In the genomic region with DNA sequence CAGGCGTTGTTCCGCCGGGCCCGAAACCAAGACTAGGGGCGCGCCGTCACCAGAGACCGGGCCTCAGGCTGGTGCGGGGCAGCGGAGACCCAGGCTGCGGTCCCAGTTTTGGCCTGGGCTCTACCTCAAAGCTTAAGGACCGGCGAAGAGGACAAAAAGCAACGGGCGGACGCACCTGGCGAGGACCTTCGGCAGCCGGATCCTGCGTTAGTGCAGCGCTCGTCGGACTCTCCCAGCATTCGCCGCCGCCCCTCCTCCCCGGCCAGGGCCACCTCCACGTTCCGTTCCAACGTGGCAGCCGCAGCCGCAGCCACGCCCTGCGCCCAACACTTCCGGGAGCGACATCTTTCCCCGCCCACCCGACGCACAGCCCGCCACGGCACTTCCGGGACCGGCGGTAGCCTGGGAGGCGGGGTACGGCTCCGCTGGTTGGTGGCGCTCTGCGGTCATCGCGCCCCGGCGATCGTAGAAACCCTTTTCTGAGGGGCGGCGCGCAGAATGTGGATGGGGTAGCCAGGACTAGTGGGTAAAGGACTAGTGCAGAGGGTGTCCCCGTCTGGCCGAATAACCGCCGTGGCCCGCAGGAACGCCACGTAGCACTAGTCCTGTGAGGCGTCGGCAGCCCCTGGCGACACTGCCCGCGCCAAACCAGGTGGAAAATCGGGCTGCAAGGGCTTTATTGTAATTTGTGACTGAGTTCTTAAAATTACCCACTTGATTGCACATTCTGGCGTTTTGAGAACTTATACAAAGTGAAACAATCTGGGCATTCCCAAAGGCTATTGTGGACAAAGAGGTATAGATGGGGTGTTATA, we compare ENCODE assay signal across 1 cellular context.
TF ChIP-seq lines count a peak whose summit lies in the region.

Gene SEC31A, minus strand, starts transcription at position 241 of the 815 bp plus-strand sequence. CDS start 9,217 bp downstream, outside the sequence.

TF ChIP-seq in K562, 482 proteins besides CTCF, POLR2A, EP300 and RAD21 (continued from another document and continues in another):
- TF ChIP-seq, protein P1, sequence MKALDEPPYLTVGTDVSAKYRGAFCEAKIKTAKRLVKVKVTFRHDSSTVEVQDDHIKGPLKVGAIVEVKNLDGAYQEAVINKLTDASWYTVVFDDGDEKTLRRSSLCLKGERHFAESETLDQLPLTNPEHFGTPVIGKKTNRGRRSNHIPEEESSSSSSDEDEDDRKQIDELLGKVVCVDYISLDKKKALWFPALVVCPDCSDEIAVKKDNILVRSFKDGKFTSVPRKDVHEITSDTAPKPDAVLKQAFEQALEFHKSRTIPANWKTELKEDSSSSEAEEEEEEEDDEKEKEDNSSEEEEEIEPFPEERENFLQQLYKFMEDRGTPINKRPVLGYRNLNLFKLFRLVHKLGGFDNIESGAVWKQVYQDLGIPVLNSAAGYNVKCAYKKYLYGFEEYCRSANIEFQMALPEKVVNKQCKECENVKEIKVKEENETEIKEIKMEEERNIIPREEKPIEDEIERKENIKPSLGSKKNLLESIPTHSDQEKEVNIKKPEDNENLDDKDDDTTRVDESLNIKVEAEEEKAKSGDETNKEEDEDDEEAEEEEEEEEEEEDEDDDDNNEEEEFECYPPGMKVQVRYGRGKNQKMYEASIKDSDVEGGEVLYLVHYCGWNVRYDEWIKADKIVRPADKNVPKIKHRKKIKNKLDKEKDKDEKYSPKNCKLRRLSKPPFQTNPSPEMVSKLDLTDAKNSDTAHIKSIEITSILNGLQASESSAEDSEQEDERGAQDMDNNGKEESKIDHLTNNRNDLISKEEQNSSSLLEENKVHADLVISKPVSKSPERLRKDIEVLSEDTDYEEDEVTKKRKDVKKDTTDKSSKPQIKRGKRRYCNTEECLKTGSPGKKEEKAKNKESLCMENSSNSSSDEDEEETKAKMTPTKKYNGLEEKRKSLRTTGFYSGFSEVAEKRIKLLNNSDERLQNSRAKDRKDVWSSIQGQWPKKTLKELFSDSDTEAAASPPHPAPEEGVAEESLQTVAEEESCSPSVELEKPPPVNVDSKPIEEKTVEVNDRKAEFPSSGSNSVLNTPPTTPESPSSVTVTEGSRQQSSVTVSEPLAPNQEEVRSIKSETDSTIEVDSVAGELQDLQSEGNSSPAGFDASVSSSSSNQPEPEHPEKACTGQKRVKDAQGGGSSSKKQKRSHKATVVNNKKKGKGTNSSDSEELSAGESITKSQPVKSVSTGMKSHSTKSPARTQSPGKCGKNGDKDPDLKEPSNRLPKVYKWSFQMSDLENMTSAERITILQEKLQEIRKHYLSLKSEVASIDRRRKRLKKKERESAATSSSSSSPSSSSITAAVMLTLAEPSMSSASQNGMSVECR (CRISPR knock-in tag; IDR thresholded peaks at IDR 0.05) = peak; percentile 57
- TF ChIP-seq, protein P2, sequence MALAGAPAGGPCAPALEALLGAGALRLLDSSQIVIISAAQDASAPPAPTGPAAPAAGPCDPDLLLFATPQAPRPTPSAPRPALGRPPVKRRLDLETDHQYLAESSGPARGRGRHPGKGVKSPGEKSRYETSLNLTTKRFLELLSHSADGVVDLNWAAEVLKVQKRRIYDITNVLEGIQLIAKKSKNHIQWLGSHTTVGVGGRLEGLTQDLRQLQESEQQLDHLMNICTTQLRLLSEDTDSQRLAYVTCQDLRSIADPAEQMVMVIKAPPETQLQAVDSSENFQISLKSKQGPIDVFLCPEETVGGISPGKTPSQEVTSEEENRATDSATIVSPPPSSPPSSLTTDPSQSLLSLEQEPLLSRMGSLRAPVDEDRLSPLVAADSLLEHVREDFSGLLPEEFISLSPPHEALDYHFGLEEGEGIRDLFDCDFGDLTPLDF (CRISPR knock-in tag; IDR thresholded peaks at IDR 0.05) = no peak; the same call in 1 of the 2 replicates
- TF ChIP-seq, protein P3, sequence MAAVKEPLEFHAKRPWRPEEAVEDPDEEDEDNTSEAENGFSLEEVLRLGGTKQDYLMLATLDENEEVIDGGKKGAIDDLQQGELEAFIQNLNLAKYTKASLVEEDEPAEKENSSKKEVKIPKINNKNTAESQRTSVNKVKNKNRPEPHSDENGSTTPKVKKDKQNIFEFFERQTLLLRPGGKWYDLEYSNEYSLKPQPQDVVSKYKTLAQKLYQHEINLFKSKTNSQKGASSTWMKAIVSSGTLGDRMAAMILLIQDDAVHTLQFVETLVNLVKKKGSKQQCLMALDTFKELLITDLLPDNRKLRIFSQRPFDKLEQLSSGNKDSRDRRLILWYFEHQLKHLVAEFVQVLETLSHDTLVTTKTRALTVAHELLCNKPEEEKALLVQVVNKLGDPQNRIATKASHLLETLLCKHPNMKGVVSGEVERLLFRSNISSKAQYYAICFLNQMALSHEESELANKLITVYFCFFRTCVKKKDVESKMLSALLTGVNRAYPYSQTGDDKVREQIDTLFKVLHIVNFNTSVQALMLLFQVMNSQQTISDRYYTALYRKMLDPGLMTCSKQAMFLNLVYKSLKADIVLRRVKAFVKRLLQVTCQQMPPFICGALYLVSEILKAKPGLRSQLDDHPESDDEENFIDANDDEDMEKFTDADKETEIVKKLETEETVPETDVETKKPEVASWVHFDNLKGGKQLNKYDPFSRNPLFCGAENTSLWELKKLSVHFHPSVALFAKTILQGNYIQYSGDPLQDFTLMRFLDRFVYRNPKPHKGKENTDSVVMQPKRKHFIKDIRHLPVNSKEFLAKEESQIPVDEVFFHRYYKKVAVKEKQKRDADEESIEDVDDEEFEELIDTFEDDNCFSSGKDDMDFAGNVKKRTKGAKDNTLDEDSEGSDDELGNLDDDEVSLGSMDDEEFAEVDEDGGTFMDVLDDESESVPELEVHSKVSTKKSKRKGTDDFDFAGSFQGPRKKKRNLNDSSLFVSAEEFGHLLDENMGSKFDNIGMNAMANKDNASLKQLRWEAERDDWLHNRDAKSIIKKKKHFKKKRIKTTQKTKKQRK (IDR thresholded peaks at IDR 0.05; ENCODE audit: borderline replicate concordance, low read depth, low read length) = no peak
- TF ChIP-seq, protein P4, sequence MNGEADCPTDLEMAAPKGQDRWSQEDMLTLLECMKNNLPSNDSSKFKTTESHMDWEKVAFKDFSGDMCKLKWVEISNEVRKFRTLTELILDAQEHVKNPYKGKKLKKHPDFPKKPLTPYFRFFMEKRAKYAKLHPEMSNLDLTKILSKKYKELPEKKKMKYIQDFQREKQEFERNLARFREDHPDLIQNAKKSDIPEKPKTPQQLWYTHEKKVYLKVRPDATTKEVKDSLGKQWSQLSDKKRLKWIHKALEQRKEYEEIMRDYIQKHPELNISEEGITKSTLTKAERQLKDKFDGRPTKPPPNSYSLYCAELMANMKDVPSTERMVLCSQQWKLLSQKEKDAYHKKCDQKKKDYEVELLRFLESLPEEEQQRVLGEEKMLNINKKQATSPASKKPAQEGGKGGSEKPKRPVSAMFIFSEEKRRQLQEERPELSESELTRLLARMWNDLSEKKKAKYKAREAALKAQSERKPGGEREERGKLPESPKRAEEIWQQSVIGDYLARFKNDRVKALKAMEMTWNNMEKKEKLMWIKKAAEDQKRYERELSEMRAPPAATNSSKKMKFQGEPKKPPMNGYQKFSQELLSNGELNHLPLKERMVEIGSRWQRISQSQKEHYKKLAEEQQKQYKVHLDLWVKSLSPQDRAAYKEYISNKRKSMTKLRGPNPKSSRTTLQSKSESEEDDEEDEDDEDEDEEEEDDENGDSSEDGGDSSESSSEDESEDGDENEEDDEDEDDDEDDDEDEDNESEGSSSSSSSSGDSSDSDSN (IDR thresholded peaks at IDR 0.05; ENCODE audit: borderline replicate concordance in 1 of 2, low read depth in 2 of 2, low read length in 2 of 2) = peak; percentile 78 to 93; a peak in 3 of 4 replicates
- TF ChIP-seq MTA1 (IDR thresholded peaks at IDR 0.05; ENCODE audit: borderline replicate concordance) (peak; percentile 97), DACH1 (IDR thresholded peaks at IDR 0.05; ENCODE audit: partially characterized antibody) (no peak), FOXA3 (CRISPR knock-in tag; conservative IDR thresholded peaks at IDR 0.05 in 1 of 2, IDR thresholded peaks at IDR 0.05 in 1 of 2) (no peak), HMG20A (CRISPR knock-in tag; conservative IDR thresholded peaks at IDR 0.05) (no peak), YBX1 (IDR thresholded peaks at IDR 0.05) (no peak), CHD4 (IDR thresholded peaks at IDR 0.05; ENCODE audit: insufficient read depth, insufficient replicate concordance, low read depth, low read length, poor library complexity, severe bottlenecking) (no peak), KHSRP (IDR thresholded peaks at IDR 0.05) (peak; percentile 27; the same call in 1 of the 2 replicates), SLC30A9 (CRISPR knock-in tag; IDR thresholded peaks at IDR 0.05) (no peak), SPI1 (IDR thresholded peaks at IDR 0.05; ENCODE audit: borderline replicate concordance, low read depth, low read length) (no peak), RFX7 (CRISPR knock-in tag; IDR thresholded peaks at IDR 0.05) (no peak), ZNF3 (CRISPR knock-in tag; IDR thresholded peaks at IDR 0.05) (no peak), ELF4 (CRISPR knock-in tag; IDR thresholded peaks at IDR 0.05) (peak; percentile 58; the same call in 1 of the 2 replicates), MYNN (IDR thresholded peaks at IDR 0.05) (no peak; the same call in none of the 2 replicates), MYNN (CRISPR knock-in tag; IDR thresholded peaks at IDR 0.05) (no peak), CREB5 (CRISPR knock-in tag; IDR thresholded peaks at IDR 0.05) (no peak), ZNF274 (IDR thresholded peaks at IDR 0.05; ENCODE audit: borderline replicate concordance, low read depth, low read length) (no peak), ETV1 (tag; conservative IDR thresholded peaks at IDR 0.05; ENCODE audit: low read depth) (peak; percentile 68; the same call in 1 of the 2 replicates), KDM5B (IDR thresholded peaks at IDR 0.05; ENCODE audit: insufficient replicate concordance, low read depth, low read length) (peak; percentile 87), SREBF1 (IDR thresholded peaks at IDR 0.05; ENCODE audit: borderline replicate concordance, low read depth, low read length) (no peak; the same call in 1 of the 2 replicates), ZNF766 (CRISPR knock-in tag; conservative IDR thresholded peaks at IDR 0.05) (peak; percentile 46; the same call in 1 of the 2 replicates), CTBP1 (IDR thresholded peaks at IDR 0.05; ENCODE audit: borderline replicate concordance) (peak; percentile 73)
- TF ChIP-seq, protein P5, sequence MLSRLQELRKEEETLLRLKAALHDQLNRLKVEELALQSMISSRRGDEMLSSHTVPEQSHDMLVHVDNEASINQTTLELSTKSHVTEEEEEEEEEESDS (CRISPR knock-in tag; IDR thresholded peaks at IDR 0.05) = no peak
- TF ChIP-seq, protein P6, sequence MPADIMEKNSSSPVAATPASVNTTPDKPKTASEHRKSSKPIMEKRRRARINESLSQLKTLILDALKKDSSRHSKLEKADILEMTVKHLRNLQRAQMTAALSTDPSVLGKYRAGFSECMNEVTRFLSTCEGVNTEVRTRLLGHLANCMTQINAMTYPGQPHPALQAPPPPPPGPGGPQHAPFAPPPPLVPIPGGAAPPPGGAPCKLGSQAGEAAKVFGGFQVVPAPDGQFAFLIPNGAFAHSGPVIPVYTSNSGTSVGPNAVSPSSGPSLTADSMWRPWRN (IDR thresholded peaks at IDR 0.05; ENCODE audit: low read depth) = no peak
- TF ChIP-seq, protein P7, sequence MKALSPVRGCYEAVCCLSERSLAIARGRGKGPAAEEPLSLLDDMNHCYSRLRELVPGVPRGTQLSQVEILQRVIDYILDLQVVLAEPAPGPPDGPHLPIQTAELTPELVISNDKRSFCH (CRISPR knock-in tag; IDR thresholded peaks at IDR 0.05) = no peak
- TF ChIP-seq, protein P7 (tag; IDR thresholded peaks at IDR 0.05) = peak; percentile 62; the same call in 1 of the 2 replicates
- TF ChIP-seq, protein P8, sequence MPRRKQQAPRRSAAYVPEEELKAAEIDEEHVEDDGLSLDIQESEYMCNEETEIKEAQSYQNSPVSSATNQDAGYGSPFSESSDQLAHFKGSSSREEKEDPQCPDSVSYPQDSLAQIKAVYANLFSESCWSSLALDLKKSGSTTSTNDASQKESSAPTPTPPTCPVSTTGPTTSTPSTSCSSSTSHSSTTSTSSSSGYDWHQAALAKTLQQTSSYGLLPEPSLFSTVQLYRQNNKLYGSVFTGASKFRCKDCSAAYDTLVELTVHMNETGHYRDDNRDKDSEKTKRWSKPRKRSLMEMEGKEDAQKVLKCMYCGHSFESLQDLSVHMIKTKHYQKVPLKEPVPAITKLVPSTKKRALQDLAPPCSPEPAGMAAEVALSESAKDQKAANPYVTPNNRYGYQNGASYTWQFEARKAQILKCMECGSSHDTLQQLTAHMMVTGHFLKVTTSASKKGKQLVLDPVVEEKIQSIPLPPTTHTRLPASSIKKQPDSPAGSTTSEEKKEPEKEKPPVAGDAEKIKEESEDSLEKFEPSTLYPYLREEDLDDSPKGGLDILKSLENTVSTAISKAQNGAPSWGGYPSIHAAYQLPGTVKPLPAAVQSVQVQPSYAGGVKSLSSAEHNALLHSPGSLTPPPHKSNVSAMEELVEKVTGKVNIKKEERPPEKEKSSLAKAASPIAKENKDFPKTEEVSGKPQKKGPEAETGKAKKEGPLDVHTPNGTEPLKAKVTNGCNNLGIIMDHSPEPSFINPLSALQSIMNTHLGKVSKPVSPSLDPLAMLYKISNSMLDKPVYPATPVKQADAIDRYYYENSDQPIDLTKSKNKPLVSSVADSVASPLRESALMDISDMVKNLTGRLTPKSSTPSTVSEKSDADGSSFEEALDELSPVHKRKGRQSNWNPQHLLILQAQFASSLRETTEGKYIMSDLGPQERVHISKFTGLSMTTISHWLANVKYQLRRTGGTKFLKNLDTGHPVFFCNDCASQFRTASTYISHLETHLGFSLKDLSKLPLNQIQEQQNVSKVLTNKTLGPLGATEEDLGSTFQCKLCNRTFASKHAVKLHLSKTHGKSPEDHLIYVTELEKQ (CRISPR knock-in tag; IDR thresholded peaks at IDR 0.05) = no peak
